ENCODE assay signal across 1 cellular context in genomic region chr14:105287249-105288102, GRCh38.
TF ChIP-seq lines count a peak whose summit lies in the region.

No MANE protein-coding gene starts in this region.

TF ChIP-seq in SK-N-SH treated with all-trans-retinoic acid at 6 μM for 48 hours, 23 proteins besides CTCF, POLR2A, EP300 and RAD21:
- no peak for TF ChIP-seq PPARA (CRISPR knock-in tag; IDR thresholded peaks at IDR 0.05; ENCODE audit: borderline replicate concordance)
- TF ChIP-seq SNAI2 (CRISPR knock-in tag; IDR thresholded peaks at IDR 0.05), result no peak
- no peak for TF ChIP-seq ISL1 (CRISPR knock-in tag; IDR thresholded peaks at IDR 0.05)
- TF ChIP-seq, protein P1, sequence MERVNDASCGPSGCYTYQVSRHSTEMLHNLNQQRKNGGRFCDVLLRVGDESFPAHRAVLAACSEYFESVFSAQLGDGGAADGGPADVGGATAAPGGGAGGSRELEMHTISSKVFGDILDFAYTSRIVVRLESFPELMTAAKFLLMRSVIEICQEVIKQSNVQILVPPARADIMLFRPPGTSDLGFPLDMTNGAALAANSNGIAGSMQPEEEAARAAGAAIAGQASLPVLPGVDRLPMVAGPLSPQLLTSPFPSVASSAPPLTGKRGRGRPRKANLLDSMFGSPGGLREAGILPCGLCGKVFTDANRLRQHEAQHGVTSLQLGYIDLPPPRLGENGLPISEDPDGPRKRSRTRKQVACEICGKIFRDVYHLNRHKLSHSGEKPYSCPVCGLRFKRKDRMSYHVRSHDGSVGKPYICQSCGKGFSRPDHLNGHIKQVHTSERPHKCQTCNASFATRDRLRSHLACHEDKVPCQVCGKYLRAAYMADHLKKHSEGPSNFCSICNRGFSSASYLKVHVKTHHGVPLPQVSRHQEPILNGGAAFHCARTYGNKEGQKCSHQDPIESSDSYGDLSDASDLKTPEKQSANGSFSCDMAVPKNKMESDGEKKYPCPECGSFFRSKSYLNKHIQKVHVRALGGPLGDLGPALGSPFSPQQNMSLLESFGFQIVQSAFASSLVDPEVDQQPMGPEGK (CRISPR knock-in tag; IDR thresholded peaks at IDR 0.05; ENCODE audit: borderline replicate concordance), result no peak
- no peak for TF ChIP-seq ZNF565 (CRISPR knock-in tag; conservative IDR thresholded peaks at IDR 0.05; ENCODE audit: low read depth)
- no peak for TF ChIP-seq CSDC2 (CRISPR knock-in tag; IDR thresholded peaks at IDR 0.05)
- TF ChIP-seq ARNTL (CRISPR knock-in tag; IDR thresholded peaks at IDR 0.05; ENCODE audit: borderline replicate concordance, low read depth), result no peak
- no peak for TF ChIP-seq ESRRG (CRISPR knock-in tag; IDR thresholded peaks at IDR 0.05)
- no peak for TF ChIP-seq ZNF70 (CRISPR knock-in tag; IDR thresholded peaks at IDR 0.05)
- no peak for TF ChIP-seq GLIS3 (CRISPR knock-in tag; IDR thresholded peaks at IDR 0.05)
- no peak for TF ChIP-seq POU6F1 (CRISPR knock-in tag; IDR thresholded peaks at IDR 0.05; ENCODE audit: borderline replicate concordance, low read depth)
- TF ChIP-seq TOX (CRISPR knock-in tag; IDR thresholded peaks at IDR 0.05; ENCODE audit: borderline replicate concordance), result no peak
- no peak for TF ChIP-seq ZNF8 (CRISPR knock-in tag; IDR thresholded peaks at IDR 0.05)
- TF ChIP-seq ZFP30 (CRISPR knock-in tag; IDR thresholded peaks at IDR 0.05), result no peak
- TF ChIP-seq, protein P2, sequence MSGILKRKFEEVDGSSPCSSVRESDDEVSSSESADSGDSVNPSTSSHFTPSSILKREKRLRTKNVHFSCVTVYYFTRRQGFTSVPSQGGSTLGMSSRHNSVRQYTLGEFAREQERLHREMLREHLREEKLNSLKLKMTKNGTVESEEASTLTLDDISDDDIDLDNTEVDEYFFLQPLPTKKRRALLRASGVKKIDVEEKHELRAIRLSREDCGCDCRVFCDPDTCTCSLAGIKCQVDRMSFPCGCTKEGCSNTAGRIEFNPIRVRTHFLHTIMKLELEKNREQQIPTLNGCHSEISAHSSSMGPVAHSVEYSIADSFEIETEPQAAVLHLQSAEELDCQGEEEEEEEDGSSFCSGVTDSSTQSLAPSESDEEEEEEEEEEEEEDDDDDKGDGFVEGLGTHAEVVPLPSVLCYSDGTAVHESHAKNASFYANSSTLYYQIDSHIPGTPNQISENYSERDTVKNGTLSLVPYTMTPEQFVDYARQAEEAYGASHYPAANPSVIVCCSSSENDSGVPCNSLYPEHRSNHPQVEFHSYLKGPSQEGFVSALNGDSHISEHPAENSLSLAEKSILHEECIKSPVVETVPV (CRISPR knock-in tag; IDR thresholded peaks at IDR 0.05), result no peak
- no peak for TF ChIP-seq ZFP3 (CRISPR knock-in tag; IDR thresholded peaks at IDR 0.05)
